In the genomic region with DNA sequence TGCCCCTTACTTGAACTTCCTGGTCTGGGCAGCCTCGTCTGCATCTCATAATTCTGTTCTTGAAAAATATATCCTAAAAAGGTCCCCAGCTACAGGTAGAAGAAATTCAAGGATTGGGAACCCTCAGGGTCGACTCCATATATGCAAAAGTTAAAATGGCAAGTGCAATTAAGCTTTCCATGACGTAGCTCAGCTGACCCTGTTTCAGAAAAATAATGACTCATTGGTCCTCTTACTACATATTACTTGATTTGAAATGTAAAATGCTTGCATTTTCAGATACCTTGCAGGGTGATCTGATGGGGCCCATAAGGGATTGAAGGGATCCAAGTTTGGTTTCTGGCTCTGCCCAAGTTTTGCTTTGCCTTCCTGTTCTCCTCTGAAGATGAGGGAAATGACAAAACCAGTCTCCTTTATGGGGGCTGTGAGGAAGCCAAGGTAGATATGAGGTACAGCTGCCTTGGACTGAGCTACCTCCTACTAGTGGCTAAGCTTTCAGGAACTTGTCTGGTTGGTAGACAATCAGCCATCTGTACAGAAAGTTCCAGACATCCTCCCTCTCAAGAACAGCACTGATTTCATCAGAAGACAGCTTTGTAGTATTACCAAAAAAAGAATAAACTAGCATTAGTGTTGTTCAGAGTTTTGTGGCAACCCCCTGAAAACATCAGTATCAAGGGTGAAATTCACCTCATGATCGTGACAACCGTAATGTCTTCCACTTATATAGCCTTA, we compare ENCODE assay signal across 26 cellular contexts.
DNase-seq lines count a peak whose midpoint lies in the region; ATAC-seq, FAIRE-seq and TF ChIP-seq lines count a peak whose summit lies in the region.
"Had no signal": no experiment of that assay in that cellular context is flagged by ENCODE, and none has a peak within 500 bp of the region (broad histone marks: within the 10 kb centered on the region; RNA-seq: fewer than 3 reads in every experiment).

No MANE protein-coding gene starts in this region.

- H4K20me1 ChIP-seq in astrocyte (ENCODE audit: insufficient read depth, low read length) = no peaks in the 10 kb centered on the region

- ATAC-seq in HG02938 (IDR thresholded peaks at IDR 0.05; ENCODE audit: unreplicated experiment) = no peak
- ATAC-seq: activated naive CD8-positive, alpha-beta T cell treated with anti-CD3 and anti-CD28 coated beads, Interleukin-2, amount 50 U/mL, for 24 hours; naive thymus-derived CD4-positive, alpha-beta T cell; stimulated activated naive CD8-positive, alpha-beta T cell treated with anti-CD3 and anti-CD28 coated beads, Interleukin-15, amount 100 ng/mL, for 72 hours had no signal

- no TSS peak for BruUV-seq in Calu3 (replicated peaks; lab: Mats Ljungman, UMichigan)

- H3K27ac Mint-ChIP-seq in Calu3 (ENCODE audit: unreplicated experiment) (peak overlapping the region; percentile 57), astrocyte (ENCODE audit: unreplicated experiment) (peak overlapping the region; percentile 44)
- H3K27ac Mint-ChIP-seq: activated naive CD8-positive, alpha-beta T cell treated with anti-CD3 and anti-CD28 coated beads, Interleukin-2, amount 50 U/mL, for 24 hours; naive thymus-derived CD4-positive, alpha-beta T cell; stimulated activated naive CD8-positive, alpha-beta T cell treated with anti-CD3 and anti-CD28 coated beads, Interleukin-15, amount 100 ng/mL, for 72 hours had no signal

- no peaks in the 10 kb centered on the region for H3K9me3 Mint-ChIP-seq in Calu3 (ENCODE audit: low read depth, unreplicated experiment)
- H3K9me3 Mint-ChIP-seq in astrocyte (ENCODE audit: unreplicated experiment) = no peaks in the 10 kb centered on the region
- H3K9me3 Mint-ChIP-seq: activated naive CD8-positive, alpha-beta T cell treated with anti-CD3 and anti-CD28 coated beads, Interleukin-2, amount 50 U/mL, for 24 hours; naive thymus-derived CD4-positive, alpha-beta T cell; stimulated activated naive CD8-positive, alpha-beta T cell treated with anti-CD3 and anti-CD28 coated beads, Interleukin-15, amount 100 ng/mL, for 72 hours had no signal

- intact Hi-C loops in Calu3 (cut with micrococcal nuclease; ENCODE audit: unreplicated experiment) (no loop called here), sigmoid colon (cut with DNase I) (no loop called here)

- CTCF ChIA-PET in Calu3 (lab: Charles Lee) = interaction anchor here (0.7 to 1.0 kb wide), 2 partner anchors 12 to 420 kb away, joined by 3 to 4 read pairs; no protein-coding TSS in a partner anchor

- no peak overlapping the region for H3K4me2 ChIP-seq in astrocyte (ENCODE audit: low read length)
- H3K4me2 ChIP-seq: KMS-11 had no signal

- WGBS in sigmoid colon, 2 donors = 82 to 90% methylated on average over 5 of the region's 5 CpGs

- H3K36me3 Mint-ChIP-seq in Calu3 (ENCODE audit: insufficient read depth, unreplicated experiment) = peaks cover 33% of the 10 kb centered on the region
- no peaks in the 10 kb centered on the region for H3K36me3 Mint-ChIP-seq in astrocyte (ENCODE audit: low read depth, unreplicated experiment)
- H3K36me3 Mint-ChIP-seq: naive thymus-derived CD4-positive, alpha-beta T cell had no signal

- H3K4me1 ChIP-seq in astrocyte (ENCODE audit: insufficient read depth, low read length) = peaks cover 9% of the 10 kb centered on the region
- H3K4me1 ChIP-seq in sigmoid colon = peaks cover 0 to 79% (median 77%) of the 10 kb centered on the region in 4 donors

- TF ChIP-seq CTCF in Calu3 (IDR thresholded peaks at IDR 0.05; ENCODE audit: unreplicated experiment) (no peak), astrocyte (IDR thresholded peaks at IDR 0.05; ENCODE audit: insufficient read depth, low read depth, low read length) (no peak), fibroblast of pulmonary artery (IDR thresholded peaks at IDR 0.05; ENCODE audit: low read length, missing control alignments) (no peak), sigmoid colon (IDR thresholded peaks at IDR 0.05) (no peak)

- H3K79me2 ChIP-seq in astrocyte (ENCODE audit: insufficient read depth, low read length) = no peaks in the 10 kb centered on the region

- no peak overlapping the region for H2AFZ ChIP-seq in astrocyte (ENCODE audit: low read depth, low read length)

- no peak overlapping the region for H3K27ac ChIP-seq in astrocyte (ENCODE audit: low read depth, low read length)
- H3K27ac ChIP-seq in sigmoid colon = peak overlapping the region; percentile 2 to 83 (median 76)
- H3K27ac ChIP-seq: epithelial cell of prostate, KMS-11, VCaP had no signal

- no peak for TF ChIP-seq POLR2A in sigmoid colon (IDR thresholded peaks at IDR 0.05)

- no peak overlapping the region for H3K4me3 Mint-ChIP-seq in Calu3 (ENCODE audit: low read depth, unreplicated experiment)
- no peak overlapping the region for H3K4me3 Mint-ChIP-seq in astrocyte (ENCODE audit: unreplicated experiment)
- H3K4me3 Mint-ChIP-seq: activated naive CD8-positive, alpha-beta T cell treated with anti-CD3 and anti-CD28 coated beads, Interleukin-2, amount 50 U/mL, for 24 hours; naive thymus-derived CD4-positive, alpha-beta T cell; stimulated activated naive CD8-positive, alpha-beta T cell treated with anti-CD3 and anti-CD28 coated beads, Interleukin-15, amount 100 ng/mL, for 72 hours had no signal

- DNase-seq in Calu3 = no peak
- peak; percentile 44 for DNase-seq in astrocyte (ENCODE audit: low read depth)
- peak; percentile 48 for DNase-seq in fibroblast of pulmonary artery (ENCODE audit: low read depth)
- DNase-seq in sigmoid colon = no peak
- no peak for DNase-seq in NCI-H2029 treated with DMSO at 0.1 percent for 48 hours (lab: John Stamatoyannopoulos, UW)
- no peak for DNase-seq in kidney tubule cell (ENCODE audit: low spot score)
- DNase-seq in stimulated activated CD4-positive, alpha-beta T cell treated with anti-CD3 and anti-CD28 coated beads, Interleukin-2, amount 100 ng/mL, for 48 hours = no peak
- DNase-seq: activated CD8-positive, alpha-beta memory T cell treated with anti-CD3 and anti-CD28 coated beads, Interleukin-2, amount 50 U/mL, for 48 hours; activated effector memory CD4-positive, alpha-beta T cell treated with anti-CD3 and anti-CD28 coated beads, Interleukin-2, amount 50 U/mL, for 16 hours; activated naive CD8-positive, alpha-beta T cell treated with anti-CD3 and anti-CD28 coated beads, Interleukin-2, amount 50 U/mL, for 24 hours; caudate nucleus; kidney glomerular epithelial cell; mesendoderm; naive thymus-derived CD4-positive, alpha-beta T cell; NCI-H1048; NCI-H187 treated with DMSO at 0.1 percent for 48 hours; NCI-H226; NCI-H748 treated with DMSO at 0.1 percent for 48 hours; SIG-M5; stimulated activated CD4-positive, alpha-beta T cell treated with anti-CD3 and anti-CD28 coated beads, Interleukin-12 subunit alpha, Interleukin-12 subunit beta, amount 100 ng/mL, for 4 hours; stimulated activated naive CD8-positive, alpha-beta T cell treated with anti-CD3 and anti-CD28 coated beads, Interleukin-15, amount 100 ng/mL, for 72 hours; T-helper 1 cell had no signal

- no peak overlapping the region for H3K9ac ChIP-seq in astrocyte (ENCODE audit: low read length)
- H3K9ac ChIP-seq: KMS-11 had no signal

- H3K27me3 ChIP-seq in astrocyte (ENCODE audit: insufficient read depth, low read length) (no peaks in the 10 kb centered on the region), sigmoid colon (no peaks in the 10 kb centered on the region)

- FAIRE-seq in astrocyte (lab: Jason Lieb, UNC) = no peak

- H3K4me3 ChIP-seq in astrocyte (ENCODE audit: insufficient read depth, low read depth, low read length) = no peak overlapping the region
- H3K4me3 ChIP-seq in fibroblast of pulmonary artery (replicated peaks; ENCODE audit: low read depth, low read length) = no peak overlapping the region
- no peak overlapping the region for H3K4me3 ChIP-seq in sigmoid colon

- H3K36me3 ChIP-seq in astrocyte (ENCODE audit: insufficient read depth, low read length) (no peaks in the 10 kb centered on the region), sigmoid colon (peaks cover 0 to 26% (median 0%) of the 10 kb centered on the region in 4 donors)

- peaks cover 55% of the 10 kb centered on the region for H3K4me1 Mint-ChIP-seq in Calu3 (ENCODE audit: low read depth, unreplicated experiment)
- peaks cover 28% of the 10 kb centered on the region for H3K4me1 Mint-ChIP-seq in astrocyte (ENCODE audit: low read depth, unreplicated experiment)

- H3K27me3 Mint-ChIP-seq in Calu3 (ENCODE audit: unreplicated experiment) (no peaks in the 10 kb centered on the region), astrocyte (ENCODE audit: low read depth, unreplicated experiment) (no peaks in the 10 kb centered on the region)

- no peak for TF ChIP-seq EP300 in sigmoid colon (IDR thresholded peaks at IDR 0.05)

- H3K9me3 ChIP-seq in astrocyte (ENCODE audit: insufficient read depth, low read depth, low read length) (no peaks in the 10 kb centered on the region), sigmoid colon (no peaks in the 10 kb centered on the region)

Comparison
In these comparisons a context has a peak if more than half of its experiments do, and no peak if none do; other contexts are left out.
1. DNase-seq: peak in astrocyte (single experiment) and fibroblast of pulmonary artery (single experiment); none in Calu3 (single experiment), sigmoid colon (single experiment), NCI-H2029 treated with DMSO at 0.1 percent for 48 hours (single experiment), kidney tubule cell (single experiment) and stimulated activated CD4-positive, alpha-beta T cell treated with anti-CD3 and anti-CD28 coated beads, Interleukin-2, amount 100 ng/mL, for 48 hours (0 of 2).